3 cellular contexts compared by ENCODE assay signal in the genomic region with DNA sequence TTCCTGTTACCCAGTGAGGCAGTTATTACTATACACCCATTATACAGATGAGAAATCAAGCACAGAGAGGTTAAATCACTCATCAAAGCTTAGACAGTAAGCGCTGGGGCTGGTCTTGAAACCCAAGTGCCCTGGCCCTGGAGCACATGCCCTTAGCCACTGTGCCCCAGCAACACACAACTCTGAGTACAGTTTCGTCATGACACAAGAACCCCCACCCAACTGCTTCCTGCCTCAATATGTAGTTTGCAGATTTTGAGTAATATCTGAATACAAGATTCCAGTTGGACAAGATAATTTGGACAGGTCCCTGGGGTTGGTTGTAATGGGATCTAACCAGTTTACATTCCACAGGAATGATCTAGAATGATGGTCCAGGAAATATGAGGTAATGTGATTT.
TF ChIP-seq lines count a peak whose summit lies in the region.

No MANE protein-coding gene starts in this region.

TF ChIP-seq in SK-N-SH treated with all-trans-retinoic acid at 6 μM for 48 hours, 23 proteins besides CTCF, POLR2A, EP300 and RAD21 (continued from another document):
- TF ChIP-seq GLIS3 (CRISPR knock-in tag; IDR thresholded peaks at IDR 0.05) (no peak), ESRRG (CRISPR knock-in tag; IDR thresholded peaks at IDR 0.05) (no peak), CSDC2 (CRISPR knock-in tag; IDR thresholded peaks at IDR 0.05) (no peak)
- TF ChIP-seq, protein P1, sequence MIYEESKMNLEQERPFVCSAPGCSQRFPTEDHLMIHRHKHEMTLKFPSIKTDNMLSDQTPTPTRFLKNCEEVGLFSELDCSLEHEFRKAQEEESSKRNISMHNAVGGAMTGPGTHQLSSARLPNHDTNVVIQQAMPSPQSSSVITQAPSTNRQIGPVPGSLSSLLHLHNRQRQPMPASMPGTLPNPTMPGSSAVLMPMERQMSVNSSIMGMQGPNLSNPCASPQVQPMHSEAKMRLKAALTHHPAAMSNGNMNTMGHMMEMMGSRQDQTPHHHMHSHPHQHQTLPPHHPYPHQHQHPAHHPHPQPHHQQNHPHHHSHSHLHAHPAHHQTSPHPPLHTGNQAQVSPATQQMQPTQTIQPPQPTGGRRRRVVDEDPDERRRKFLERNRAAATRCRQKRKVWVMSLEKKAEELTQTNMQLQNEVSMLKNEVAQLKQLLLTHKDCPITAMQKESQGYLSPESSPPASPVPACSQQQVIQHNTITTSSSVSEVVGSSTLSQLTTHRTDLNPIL (CRISPR knock-in tag; IDR thresholded peaks at IDR 0.05; ENCODE audit: low read depth), result no peak

TF ChIP-seq in SK-N-SH, 30 proteins besides CTCF, POLR2A, EP300 and RAD21 (continued from another document):
- TF ChIP-seq, protein P2, sequence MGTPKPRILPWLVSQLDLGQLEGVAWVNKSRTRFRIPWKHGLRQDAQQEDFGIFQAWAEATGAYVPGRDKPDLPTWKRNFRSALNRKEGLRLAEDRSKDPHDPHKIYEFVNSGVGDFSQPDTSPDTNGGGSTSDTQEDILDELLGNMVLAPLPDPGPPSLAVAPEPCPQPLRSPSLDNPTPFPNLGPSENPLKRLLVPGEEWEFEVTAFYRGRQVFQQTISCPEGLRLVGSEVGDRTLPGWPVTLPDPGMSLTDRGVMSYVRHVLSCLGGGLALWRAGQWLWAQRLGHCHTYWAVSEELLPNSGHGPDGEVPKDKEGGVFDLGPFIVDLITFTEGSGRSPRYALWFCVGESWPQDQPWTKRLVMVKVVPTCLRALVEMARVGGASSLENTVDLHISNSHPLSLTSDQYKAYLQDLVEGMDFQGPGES (IDR thresholded peaks at IDR 0.05; ENCODE audit: low read depth, low read length), result no peak
- no peak for TF ChIP-seq MEF2A (IDR thresholded peaks at IDR 0.05; ENCODE audit: borderline replicate concordance, low read depth)
- TF ChIP-seq, protein P3, sequence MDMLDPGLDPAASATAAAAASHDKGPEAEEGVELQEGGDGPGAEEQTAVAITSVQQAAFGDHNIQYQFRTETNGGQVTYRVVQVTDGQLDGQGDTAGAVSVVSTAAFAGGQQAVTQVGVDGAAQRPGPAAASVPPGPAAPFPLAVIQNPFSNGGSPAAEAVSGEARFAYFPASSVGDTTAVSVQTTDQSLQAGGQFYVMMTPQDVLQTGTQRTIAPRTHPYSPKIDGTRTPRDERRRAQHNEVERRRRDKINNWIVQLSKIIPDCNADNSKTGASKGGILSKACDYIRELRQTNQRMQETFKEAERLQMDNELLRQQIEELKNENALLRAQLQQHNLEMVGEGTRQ (IDR thresholded peaks at IDR 0.05; ENCODE audit: borderline replicate concordance, low read depth, low read length), result no peak
- TF ChIP-seq, protein P4, sequence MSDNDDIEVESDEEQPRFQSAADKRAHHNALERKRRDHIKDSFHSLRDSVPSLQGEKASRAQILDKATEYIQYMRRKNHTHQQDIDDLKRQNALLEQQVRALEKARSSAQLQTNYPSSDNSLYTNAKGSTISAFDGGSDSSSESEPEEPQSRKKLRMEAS (IDR thresholded peaks at IDR 0.05; ENCODE audit: low read depth), result no peak
- no peak for TF ChIP-seq RCOR1 (IDR thresholded peaks at IDR 0.05; ENCODE audit: low read length)
- TF ChIP-seq, protein P5, sequence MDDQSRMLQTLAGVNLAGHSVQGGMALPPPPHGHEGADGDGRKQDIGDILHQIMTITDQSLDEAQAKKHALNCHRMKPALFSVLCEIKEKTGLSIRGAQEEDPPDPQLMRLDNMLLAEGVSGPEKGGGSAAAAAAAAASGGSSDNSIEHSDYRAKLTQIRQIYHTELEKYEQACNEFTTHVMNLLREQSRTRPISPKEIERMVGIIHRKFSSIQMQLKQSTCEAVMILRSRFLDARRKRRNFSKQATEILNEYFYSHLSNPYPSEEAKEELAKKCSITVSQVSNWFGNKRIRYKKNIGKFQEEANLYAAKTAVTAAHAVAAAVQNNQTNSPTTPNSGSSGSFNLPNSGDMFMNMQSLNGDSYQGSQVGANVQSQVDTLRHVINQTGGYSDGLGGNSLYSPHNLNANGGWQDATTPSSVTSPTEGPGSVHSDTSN (IDR thresholded peaks at IDR 0.05), result no peak
- no peak for TF ChIP-seq POLR2AphosphoS5 (IDR thresholded peaks at IDR 0.05; ENCODE audit: low read depth, low read length)
- TF ChIP-seq FOXJ3 (CRISPR knock-in tag; IDR thresholded peaks at IDR 0.05), result no peak
- TF ChIP-seq SMC3 (IDR thresholded peaks at IDR 0.05; ENCODE audit: low read depth, low read length), result no peak
TF ChIP-seq in SK-N-SH: peak in this region for 0.

TF ChIP-seq in HEK293T, 16 proteins besides CTCF, POLR2A, EP300 and RAD21 (continued from another document):
- TF ChIP-seq NFRKB (IDR thresholded peaks at IDR 0.05), result no peak
- TF ChIP-seq BHLHE40 (IDR thresholded peaks at IDR 0.05; ENCODE audit: borderline replicate concordance), result no peak
- no peak for TF ChIP-seq TARDBP (IDR thresholded peaks at IDR 0.05)
